10 cellular contexts compared by ENCODE assay signal in the genomic region with DNA sequence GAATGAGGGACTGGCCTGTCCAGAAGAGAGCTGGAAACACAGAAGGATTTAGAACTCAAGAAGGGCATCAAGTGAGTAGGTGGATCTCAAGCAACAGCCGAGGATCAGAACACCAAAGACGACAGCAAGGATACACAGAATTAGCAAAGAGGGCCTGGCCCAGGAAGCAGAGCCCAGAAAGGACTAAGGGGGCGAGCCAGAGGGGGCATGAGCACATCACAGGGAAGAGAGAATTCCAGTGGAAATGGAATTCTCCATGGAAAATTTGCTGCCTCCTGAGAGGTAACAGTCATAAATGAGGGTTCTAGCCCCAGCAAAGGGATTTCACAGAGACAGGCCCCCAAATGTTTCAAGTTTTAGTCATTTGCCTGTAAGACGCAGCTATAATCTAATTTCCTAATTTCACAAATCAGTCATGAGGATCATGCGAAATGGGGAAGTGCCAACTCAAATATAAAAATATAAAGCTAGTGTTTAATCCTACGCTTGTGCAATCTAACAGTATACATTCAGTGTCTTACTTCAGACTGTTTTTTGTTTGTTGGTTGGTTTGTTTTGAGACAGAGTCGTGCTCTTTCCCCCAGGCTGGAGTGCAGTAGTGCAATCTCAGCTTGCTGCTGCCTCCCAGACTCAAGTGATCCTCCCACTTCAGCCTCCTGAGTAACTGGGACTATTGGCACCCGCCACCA. TPM values are rescaled to one million over a fixed set of nuclear protein-coding genes. Genes with fewer than 3 reads are reported as not detected.
DNase-seq lines count a peak whose midpoint lies in the region; ATAC-seq and TF ChIP-seq lines count a peak whose summit lies in the region.
"Had no signal": no experiment of that assay in that cellular context is flagged by ENCODE, and none has a peak within 500 bp of the region (broad histone marks: within the 10 kb centered on the region; RNA-seq: fewer than 3 reads in every experiment).

No MANE protein-coding gene starts in this region.

- peak overlapping the region; percentile 84 for H3K27ac ChIP-seq in stomach smooth muscle (ENCODE audit: low read length)
- H3K27ac ChIP-seq: 22Rv1 had no signal

- no peaks in the 10 kb centered on the region for H3K27me3 Mint-ChIP-seq in WTC11 (ENCODE audit: low read depth)

- CTCF ChIA-PET in WTC11 (lab: Charles Lee): interaction anchor here (0.9 kb wide), 1 partner anchor 269 kb away, joined by 3 read pairs; no protein-coding TSS in a partner anchor

- no peaks in the 10 kb centered on the region for H3K9me3 ChIP-seq in stomach smooth muscle (ENCODE audit: control insufficient read depth in 2 of 2, low read length in 2 of 2)

- TF ChIP-seq CTCF in WTC11 (IDR thresholded peaks at IDR 0.05): no peak

- no peaks in the 10 kb centered on the region for H3K27me3 ChIP-seq in stomach smooth muscle (ENCODE audit: control insufficient read depth in 1 of 2, insufficient read depth in 2 of 2, low read length in 2 of 2)

- no peaks in the 10 kb centered on the region for H3K36me3 ChIP-seq in stomach smooth muscle (ENCODE audit: control insufficient read depth in 2 of 2, insufficient read depth in 2 of 2, low read length in 2 of 2)

- peak overlapping the region in 1 of 2 donors; percentile 30 for H3K4me3 ChIP-seq in stomach smooth muscle (ENCODE audit: low read length in 2 of 2)

- H3K4me3 Mint-ChIP-seq in WTC11: no peak overlapping the region

- H3K9ac ChIP-seq in stomach smooth muscle (ENCODE audit: low read length in 2 of 2): peak overlapping the region in 1 of 2 donors; percentile 13

- peak; percentile 27 for DNase-seq in SIG-M5 treated with dmso at 0.1 percent for 504 hours (lab: John Stamatoyannopoulos, UW; ENCODE audit: unreplicated experiment)
- DNase-seq in SIG-M5 (lab: John Stamatoyannopoulos, UW): no peak
- DNase-seq in WTC11 (ENCODE audit: low spot score): no peak
- DNase-seq in fibroblast of gingiva (ENCODE audit: low read depth): peak; percentile 90
- DNase-seq in OCI-M2 (lab: John Stamatoyannopoulos, UW; ENCODE audit: unreplicated experiment): no peak
- no peak for DNase-seq in HuH-7.5 (ENCODE audit: low spot score)
- DNase-seq: stimulated activated CD8-positive, alpha-beta memory T cell treated with anti-CD3 and anti-CD28 coated beads, Interleukin-4, amount 100 ng/mL, for 48 hours had no signal

- no peak for ATAC-seq in WTC11
- no peak for ATAC-seq in HG02763 (IDR thresholded peaks at IDR 0.05; ENCODE audit: unreplicated experiment)

- peaks cover 12% of the 10 kb centered on the region for H3K4me1 Mint-ChIP-seq in WTC11

- H3K27ac Mint-ChIP-seq in WTC11: peak overlapping the region; percentile 69

- POLR2A ChIA-PET in WTC11 (lab: Charles Lee): no interaction called here

- peaks cover 4% of the 10 kb centered on the region; the same call in 1 of the 2 replicates for H3K36me3 Mint-ChIP-seq in WTC11

- H3K4me1 ChIP-seq in stomach smooth muscle (ENCODE audit: control insufficient read depth, insufficient read depth, low read length): peaks cover 23% of the 10 kb centered on the region

- H3K9me3 Mint-ChIP-seq in WTC11: no peaks in the 10 kb centered on the region

TF ChIP-seq in WTC11, 78 proteins besides CTCF, POLR2A, EP300 and RAD21:
- no peak for TF ChIP-seq TEAD4 (CRISPR knock-in tag; IDR thresholded peaks at IDR 0.05)
- TF ChIP-seq ATF6 (CRISPR knock-in tag; IDR thresholded peaks at IDR 0.05): no peak

RNA-seq across cellular contexts. Expression of gene FNBP1, which starts 46.7 kb away (rescaled TPM):
- 38.1 to 43.6 TPM (median 38.4 TPM) in 3 replicates for total RNA-seq in WTC11 (2021)

RNA-seq across cellular contexts. Expression of gene GPR107, which starts 57.4 kb away (rescaled TPM):
- total RNA-seq in WTC11 (2021): 33.2 to 36.4 TPM (median 34.7 TPM) in 3 replicates

Comparison
In these comparisons a context has a peak if more than half of its experiments do, and no peak if none do; other contexts are left out.
1. DNase-seq: peak in SIG-M5 treated with dmso at 0.1 percent for 504 hours (single experiment) and fibroblast of gingiva (single experiment); none in SIG-M5 (single experiment), WTC11 (single experiment), OCI-M2 (single experiment) and HuH-7.5 (single experiment).